ENCODE assay signal across 1 cellular context in genomic region chr6:43695078-43695966, GRCh38.
TF ChIP-seq lines count a peak whose summit lies in the region.

No MANE protein-coding gene starts in this region.

TF ChIP-seq in HCT116, 20 proteins besides CTCF, POLR2A, EP300 and RAD21 (continued from another document):
- TF ChIP-seq ELF1 (IDR thresholded peaks at IDR 0.05; ENCODE audit: borderline replicate concordance, low read depth), result no peak
- TF ChIP-seq TCF7L2 (IDR thresholded peaks at IDR 0.05; ENCODE audit: borderline replicate concordance, extremely low read depth, insufficient read depth, insufficient read length), result no peak
- no peak for TF ChIP-seq SP1 (IDR thresholded peaks at IDR 0.05; ENCODE audit: low read depth)
- TF ChIP-seq CEBPB (IDR thresholded peaks at IDR 0.05; ENCODE audit: low read depth), result no peak
- TF ChIP-seq FOSL1 (IDR thresholded peaks at IDR 0.05; ENCODE audit: low read depth), result no peak
- TF ChIP-seq ZFX (IDR thresholded peaks at IDR 0.05), result peak; percentile 19; the same call in 1 of the 2 replicates
- no peak for TF ChIP-seq EZH2 (IDR thresholded peaks at IDR 0.05)
TF ChIP-seq in HCT116: peak in this region for 1.
